Comparison of ENCODE assay signal across 9 cellular contexts in the genomic region with DNA sequence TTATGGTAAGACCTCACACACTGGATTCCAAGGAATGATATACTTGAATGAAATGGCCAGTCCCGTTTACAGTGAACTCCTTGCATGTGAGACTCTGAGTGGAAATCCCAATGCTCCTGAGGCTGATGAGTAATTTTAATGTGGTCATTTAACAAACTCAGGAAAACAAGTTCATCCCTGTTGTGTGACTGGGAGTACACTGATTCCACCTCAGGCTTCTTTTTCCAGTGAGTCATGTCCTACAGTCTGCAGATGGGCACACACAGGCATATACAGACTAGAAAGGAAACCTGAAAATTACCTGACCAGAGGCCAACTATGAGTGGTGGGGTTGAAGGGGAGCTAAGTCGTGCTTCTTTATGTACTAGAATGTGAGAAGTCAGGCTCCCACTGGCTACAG. TPM values are rescaled to one million over a fixed set of nuclear protein-coding genes. Genes with fewer than 3 reads are reported as not detected.
DNase-seq lines count a peak whose midpoint lies in the region; ATAC-seq, FAIRE-seq and TF ChIP-seq lines count a peak whose summit lies in the region.
"Had no signal": no experiment of that assay in that cellular context is flagged by ENCODE, and none has a peak within 500 bp of the region (broad histone marks: within the 10 kb centered on the region; RNA-seq: fewer than 3 reads in every experiment).

No MANE protein-coding gene starts in this region.

- POLR2A ChIA-PET in endothelial cell of umbilical vein (lab: Charles Lee) (no interaction called here), A673 (lab: Charles Lee; ENCODE audit: low non-redundant PET) (no interaction called here)

- H3K36me3 ChIP-seq in MG63 = no peaks in the 10 kb centered on the region
- no peaks in the 10 kb centered on the region for H3K36me3 ChIP-seq in endothelial cell of umbilical vein (ENCODE audit: control insufficient read depth in 2 of 2, extremely low read depth in 1 of 2, insufficient read depth in 2 of 2, low read length in 2 of 2)
- H3K36me3 ChIP-seq in neutrophil = peaks cover 4% of the 10 kb centered on the region
- no peaks in the 10 kb centered on the region for H3K36me3 ChIP-seq in A673 (ENCODE audit: insufficient read depth, low read length, poor library complexity, severe bottlenecking)

- TF ChIP-seq CTCF in endothelial cell of umbilical vein (IDR thresholded peaks at IDR 0.05; ENCODE audit: extremely low read depth in 1 of 2, insufficient read depth in 1 of 2, low read depth in 1 of 2, low read length in 2 of 2) (no peak), neutrophil (IDR thresholded peaks at IDR 0.05) (no peak), A673 (conservative IDR thresholded peaks at IDR 0.05; ENCODE audit: low read depth, low read length) (no peak)

- intact Hi-C loops in endothelial cell of umbilical vein (cut with micrococcal nuclease) (no loop called here), A673 (cut with micrococcal nuclease; ENCODE audit: unreplicated experiment) (no loop called here)

- dilution Hi-C loops in endothelial cell of umbilical vein (cut with MboI; ENCODE audit: extremely low pct_ligation_motif_present, low sequenced_read_pairs) = no loop called here

- H3K27me3 ChIP-seq in MG63 (no peaks in the 10 kb centered on the region), endothelial cell of umbilical vein (ENCODE audit: control insufficient read depth in 2 of 2, insufficient read depth in 2 of 2, low read length in 2 of 2) (no peaks in the 10 kb centered on the region), neutrophil (no peaks in the 10 kb centered on the region), A673 (replicated peaks; ENCODE audit: insufficient read depth, low read depth, low read length, poor library complexity) (no peaks in the 10 kb centered on the region)

- TF ChIP-seq POLR2A in endothelial cell of umbilical vein (IDR thresholded peaks at IDR 0.05; ENCODE audit: low read depth, low read length) = no peak

- no peak overlapping the region for H3K9ac ChIP-seq in endothelial cell of umbilical vein (replicated peaks; ENCODE audit: extremely low read depth, insufficient read depth, low read length)

- peak; percentile 86 for DNase-seq in AG08395 (ENCODE audit: low spot score)
- DNase-seq in MG63 = peak; percentile 70
- peak; percentile 95 for DNase-seq in endothelial cell of umbilical vein (ENCODE audit: low read depth, low spot score)
- no peak for DNase-seq in SKM-1 (lab: John Stamatoyannopoulos, UW; ENCODE audit: unreplicated experiment)
- DNase-seq in SHP77 (lab: John Stamatoyannopoulos, UW) = no peak
- no peak for DNase-seq in A673 (ENCODE audit: low spot score)
- DNase-seq: stimulated activated CD4-positive, alpha-beta T cell treated with anti-CD3 and anti-CD28 coated beads, Interleukin-4, amount 100 ng/mL, for 4 hours had no signal

- ATAC-seq in HG03097 (IDR thresholded peaks at IDR 0.05; ENCODE audit: low FRiP score, unreplicated experiment) = no peak

- H2AFZ ChIP-seq in endothelial cell of umbilical vein (ENCODE audit: low read depth, low read length) = no peak overlapping the region

- CTCF ChIA-PET in endothelial cell of umbilical vein (lab: Charles Lee) = interaction anchor here (1.0 to 3.8 kb wide), 6 partner anchors 27 to 478 kb away, joined by 3 to 17 read pairs (median 6); no protein-coding TSS in a partner anchor
- CTCF ChIA-PET in A673 (lab: Charles Lee) = no interaction called here

- H3K4me2 ChIP-seq in endothelial cell of umbilical vein (ENCODE audit: insufficient read depth, low read length) = peak overlapping the region; percentile 55

- FAIRE-seq in endothelial cell of umbilical vein (lab: Jason Lieb, UNC) = peak; percentile 90

- BruUV-seq in endothelial cell of umbilical vein (replicated peaks; lab: Mats Ljungman, UMichigan) = no TSS peak
- BruUV-seq in A673 (replicated peaks; lab: Mats Ljungman, UMichigan) = no TSS peak

- H3K4me3 ChIP-seq in MG63 (no peak overlapping the region), endothelial cell of umbilical vein (replicated peaks in 1 of 3; ENCODE audit: insufficient read depth in 1 of 3, low read depth in 1 of 3, low read length in 3 of 3) (no peak overlapping the region), neutrophil (ENCODE audit: low read depth in 1 of 2, low read length in 1 of 2) (no peak overlapping the region), A673 (ENCODE audit: low read depth, low read length, poor library complexity, severe bottlenecking) (no peak overlapping the region)

- peaks cover 39% of the 10 kb centered on the region for H3K4me1 ChIP-seq in endothelial cell of umbilical vein (ENCODE audit: control insufficient read depth, extremely low read depth, insufficient read depth, low read length)
- peaks cover 100% of the 10 kb centered on the region in 2 experiments for H3K4me1 ChIP-seq in neutrophil (ENCODE audit: control insufficient read depth in 1 of 2, insufficient read depth in 1 of 2, low read depth in 1 of 2, low read length in 1 of 2)
- H3K4me1 ChIP-seq in A673 (ENCODE audit: insufficient read depth, low read length, poor library complexity, severe bottlenecking) = peaks cover 22% of the 10 kb centered on the region

- no peaks in the 10 kb centered on the region for H3K79me2 ChIP-seq in endothelial cell of umbilical vein (ENCODE audit: control insufficient read depth, insufficient read depth, low read length)

- H3K27ac ChIP-seq in endothelial cell of umbilical vein (ENCODE audit: insufficient read depth, low read depth, low read length) (peak overlapping the region; percentile 32), neutrophil (peak overlapping the region; percentile 98), A673 (ENCODE audit: low read depth, low read length, poor library complexity, severe bottlenecking) (no peak overlapping the region)

- no peaks in the 10 kb centered on the region for H4K20me1 ChIP-seq in endothelial cell of umbilical vein (replicated peaks; ENCODE audit: control insufficient read depth, extremely low read depth, insufficient read depth, low read length)

- H3K9me1 ChIP-seq in endothelial cell of umbilical vein (replicated peaks; ENCODE audit: control insufficient read depth, extremely low read depth, insufficient read depth, low read length) = no peaks in the 10 kb centered on the region

- H3K9me3 ChIP-seq in MG63 (no peaks in the 10 kb centered on the region), endothelial cell of umbilical vein (replicated peaks; ENCODE audit: control insufficient read depth, insufficient read depth, low read length) (no peaks in the 10 kb centered on the region), neutrophil (no peaks in the 10 kb centered on the region), A673 (ENCODE audit: low read depth, low read length, poor library complexity, severe bottlenecking) (no peaks in the 10 kb centered on the region)

TF ChIP-seq in endothelial cell of umbilical vein, 7 proteins besides CTCF, POLR2A, EP300 and RAD21:
- TF ChIP-seq POLR2AphosphoS5 (IDR thresholded peaks at IDR 0.05; ENCODE audit: insufficient read depth, low read depth, low read length) = no peak
- no peak for TF ChIP-seq MYC (IDR thresholded peaks at IDR 0.05; ENCODE audit: low read depth, low read length)
- no peak for TF ChIP-seq GATA2 (IDR thresholded peaks at IDR 0.05; ENCODE audit: insufficient read depth, insufficient read length, low read depth, low read length)
- peak; percentile 75 for TF ChIP-seq JUN (IDR thresholded peaks at IDR 0.05; ENCODE audit: borderline replicate concordance, insufficient read depth, insufficient read length, low read depth)
- TF ChIP-seq EZH2 (IDR thresholded peaks at IDR 0.05; ENCODE audit: borderline replicate concordance, low read depth, low read length, severe bottlenecking) = no peak
- TF ChIP-seq, protein P1, sequence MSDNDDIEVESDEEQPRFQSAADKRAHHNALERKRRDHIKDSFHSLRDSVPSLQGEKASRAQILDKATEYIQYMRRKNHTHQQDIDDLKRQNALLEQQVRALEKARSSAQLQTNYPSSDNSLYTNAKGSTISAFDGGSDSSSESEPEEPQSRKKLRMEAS (IDR thresholded peaks at IDR 0.05; ENCODE audit: insufficient read depth, insufficient read length) = no peak
- peak; percentile 91 for TF ChIP-seq FOS (IDR thresholded peaks at IDR 0.05; ENCODE audit: borderline replicate concordance, insufficient read depth, low read length)
TF ChIP-seq in endothelial cell of umbilical vein: peak in this region for 2.

RNA-seq across cellular contexts. Expression of a gene that starts 5.8 kb away (rescaled TPM):
- total RNA-seq in MG63 (2014; rRNA removed; shearing (Covaris generic); ENCODE audit: low replicate concordance) = 58.2 and 82.8 TPM in 2 replicates
- total RNA-seq in endothelial cell of umbilical vein (6.6 and 17.9 TPM in 2 replicates), A673 (2021) (4.3 and 4.9 TPM in 2 replicates)
- polyA plus RNA-seq in endothelial cell of umbilical vein = 11.3 and 12.9 TPM in 2 replicates
- polyA plus RNA-seq in endothelial cell of umbilical vein (2011; cell fraction: cytosol; rRNA removed) = 12.3 and 13.4 TPM in 2 replicates
- polyA plus RNA-seq in endothelial cell of umbilical vein (2011; cell fraction: nucleus; rRNA removed) = 6.3 and 7.4 TPM in 2 replicates
- 21.4 and 23.0 TPM in 2 replicates for polyA plus RNA-seq in endothelial cell of umbilical vein (2012)
- polyA minus RNA-seq in endothelial cell of umbilical vein = 16.3 and 33.6 TPM in 2 replicates
- 16.1 TPM for polyA minus RNA-seq in endothelial cell of umbilical vein (2011; cell fraction: cytosol; rRNA and poly(A)+ RNA removed)
- 5.3 and 7.2 TPM in 2 replicates for polyA minus RNA-seq in endothelial cell of umbilical vein (2011; cell fraction: nucleus; rRNA and poly(A)+ RNA removed)

RNA-seq across cellular contexts. Expression of a gene that starts 53.4 kb away (rescaled TPM):
- total RNA-seq in MG63 (2014; rRNA removed; shearing (Covaris generic); ENCODE audit: low replicate concordance) = 57.1 and 154 TPM in 2 replicates
- total RNA-seq in endothelial cell of umbilical vein (39.2 and 43.4 TPM in 2 replicates), A673 (2021) (51.7 and 55.6 TPM in 2 replicates)
- polyA plus RNA-seq in endothelial cell of umbilical vein = 5.5 and 8.2 TPM in 2 replicates
- 12.1 and 14.7 TPM in 2 replicates for polyA plus RNA-seq in endothelial cell of umbilical vein (2011; cell fraction: cytosol; rRNA removed)
- 10.3 and 12.0 TPM in 2 replicates for polyA plus RNA-seq in endothelial cell of umbilical vein (2011; cell fraction: nucleus; rRNA removed)
- polyA plus RNA-seq in endothelial cell of umbilical vein (2012) = 39.8 and 50.0 TPM in 2 replicates
- 17.0 and 22.4 TPM in 2 replicates for polyA minus RNA-seq in endothelial cell of umbilical vein
- polyA minus RNA-seq in endothelial cell of umbilical vein (2011; cell fraction: cytosol; rRNA and poly(A)+ RNA removed) = 16.1 TPM
- 10.6 and 15.1 TPM in 2 replicates for polyA minus RNA-seq in endothelial cell of umbilical vein (2011; cell fraction: nucleus; rRNA and poly(A)+ RNA removed)

Comparison
In these comparisons a context has a peak if more than half of its experiments do, and no peak if none do; other contexts are left out.
1. DNase-seq: peak in AG08395 (single experiment), MG63 (single experiment) and endothelial cell of umbilical vein (single experiment); none in SKM-1 (single experiment), SHP77 (0 of 2) and A673 (single experiment).